1 cellular context compared by ENCODE assay signal in the genomic region with DNA sequence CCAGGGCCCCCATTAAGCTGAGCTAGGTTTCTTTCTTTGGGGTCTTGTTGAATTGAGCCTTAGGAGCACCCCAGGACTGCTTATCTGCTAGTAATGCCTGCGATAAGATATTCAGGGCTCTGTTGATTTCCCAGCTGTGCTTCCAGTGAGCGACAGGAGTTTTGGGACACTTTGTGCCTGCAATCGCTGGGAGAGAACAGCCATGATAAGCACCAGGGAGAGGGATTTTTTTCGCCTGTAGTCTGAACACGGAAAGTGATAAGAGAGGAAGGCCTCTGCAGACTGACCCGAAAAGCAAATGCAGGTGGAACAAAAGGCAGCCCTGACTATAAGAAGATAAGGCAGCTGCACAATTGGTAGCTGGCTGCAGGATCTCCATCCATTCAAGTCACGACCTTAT.
TF ChIP-seq lines count a peak whose summit lies in the region.

No MANE protein-coding gene starts in this region.

TF ChIP-seq in H1, 55 proteins besides CTCF, POLR2A, EP300 and RAD21:
- no peak for TF ChIP-seq EZH2 (IDR thresholded peaks at IDR 0.05; ENCODE audit: low read depth, low read length, severe bottlenecking)
